Comparison of ENCODE assay signal across 24 cellular contexts in genomic region chr2:186381573-186381972, GRCh38.
"Had no signal": no experiment of that assay in that cellular context is flagged by ENCODE, and none has a peak within 500 bp of the region (broad histone marks: within the 10 kb centered on the region; RNA-seq: fewer than 3 reads in every experiment).

No MANE protein-coding gene starts in this region.

- H3K79me2 ChIP-seq: hepatocyte had no signal

- H3K27me3 ChIP-seq: hepatocyte, pancreas, sigmoid colon, spleen, suprapubic skin, tibial artery, upper lobe of right lung had no signal

- H3K27me3 Mint-ChIP-seq: naive thymus-derived CD4-positive, alpha-beta T cell; natural killer cell treated with Interleukin-12 subunit alpha and Interleukin-12 subunit beta and Interleukin-15 and Interleukin-18, amount 100 ng/mL, for 72 hours; stimulated activated naive CD8-positive, alpha-beta T cell treated with anti-CD3 and anti-CD28 coated beads, Interleukin-15, Interleukin-2, amounts not matched to agents 100 ng/mL and 50 ng/mL, for 24 hours had no signal

- H3K9me3 ChIP-seq: pancreas, prostate gland, suprapubic skin, upper lobe of right lung had no signal

- H3K4me3 Mint-ChIP-seq: naive thymus-derived CD4-positive, alpha-beta T cell; natural killer cell treated with Interleukin-12 subunit alpha and Interleukin-12 subunit beta and Interleukin-15 and Interleukin-18, amount 100 ng/mL, for 72 hours; stimulated activated effector memory CD8-positive, alpha-beta T cell treated with anti-CD3 and anti-CD28 coated beads, Interleukin-12 subunit alpha, Interleukin-12 subunit beta, amount 100 ng/mL, for 72 hours; stimulated activated naive CD8-positive, alpha-beta T cell treated with anti-CD3 and anti-CD28 coated beads, Interleukin-15, Interleukin-2, amounts not matched to agents 100 ng/mL and 50 ng/mL, for 24 hours had no signal

- H3K27ac ChIP-seq: hepatocyte, left ventricle myocardium inferior, pancreas, prostate gland, sigmoid colon, spleen, suprapubic skin, thoracic aorta, tibial artery, upper lobe of right lung had no signal

- H3K4me1 ChIP-seq: left ventricle myocardium inferior, prostate gland, sigmoid colon, spleen, suprapubic skin, tibial artery, upper lobe of right lung had no signal

- H2AFZ ChIP-seq: hepatocyte had no signal

- H3K36me3 ChIP-seq: pancreas, prostate gland, sigmoid colon, suprapubic skin, thoracic aorta, tibial artery, upper lobe of right lung had no signal

- DNase-seq: islet precursor cell; left ventricle myocardium inferior; mesendoderm; midbrain; mucosa of descending colon; naive thymus-derived CD4-positive, alpha-beta T cell; pancreas; retina; sigmoid colon; small intestine; spleen; stimulated activated CD4-positive, alpha-beta T cell treated with anti-CD3 and anti-CD28 coated beads, Interleukin-4, amount 100 ng/mL, for 24 hours; stimulated activated naive CD4-positive, alpha-beta T cell; tibial artery; trophoblast cell; upper lobe of right lung had no signal

- H3K4me3 ChIP-seq: hepatocyte, left ventricle myocardium inferior, lung, mucosa of descending colon, pancreas, prostate gland, sigmoid colon, spleen, suprapubic skin, thoracic aorta, tibial artery, upper lobe of right lung had no signal

- H3K4me2 ChIP-seq: hepatocyte had no signal

- H3K27ac Mint-ChIP-seq: naive thymus-derived CD4-positive, alpha-beta T cell; natural killer cell treated with Interleukin-12 subunit alpha and Interleukin-12 subunit beta and Interleukin-15 and Interleukin-18, amount 100 ng/mL, for 72 hours; stimulated activated effector memory CD8-positive, alpha-beta T cell treated with anti-CD3 and anti-CD28 coated beads, Interleukin-12 subunit alpha, Interleukin-12 subunit beta, amount 100 ng/mL, for 72 hours; stimulated activated naive CD8-positive, alpha-beta T cell treated with anti-CD3 and anti-CD28 coated beads, Interleukin-15, Interleukin-2, amounts not matched to agents 100 ng/mL and 50 ng/mL, for 24 hours had no signal

- H3K4me1 Mint-ChIP-seq: naive thymus-derived CD4-positive, alpha-beta T cell; stimulated activated effector memory CD8-positive, alpha-beta T cell treated with anti-CD3 and anti-CD28 coated beads, Interleukin-12 subunit alpha, Interleukin-12 subunit beta, amount 100 ng/mL, for 72 hours had no signal

- H3K36me3 Mint-ChIP-seq: stimulated activated effector memory CD8-positive, alpha-beta T cell treated with anti-CD3 and anti-CD28 coated beads, Interleukin-12 subunit alpha, Interleukin-12 subunit beta, amount 100 ng/mL, for 72 hours had no signal
